ENCODE assay signal across 8 cellular contexts in genomic region chr17:50026901-50027638, GRCh38. TPM values are rescaled to one million over a fixed set of nuclear protein-coding genes. Genes with fewer than 3 reads are reported as not detected.
DNase-seq lines count a peak whose midpoint lies in the region; ATAC-seq and TF ChIP-seq lines count a peak whose summit lies in the region.

No MANE protein-coding gene starts in this region.

- BruUV-seq in Panc1 (replicated peaks; lab: Mats Ljungman, UMichigan), result TSS peak; percentile 99

- no peaks in the 10 kb centered on the region for H3K36me3 Mint-ChIP-seq in CD8-positive, alpha-beta memory T cell

- POLR2A ChIA-PET in CD8-positive, alpha-beta memory T cell (lab: Charles Lee), result no interaction called here
- POLR2A ChIA-PET in Panc1 (lab: Charles Lee), result interaction anchor here (0.5 to 1.3 kb wide), 2 partner anchors 29 to 61 kb away, joined by 4 read pairs; partner anchors contain the start of gene ITGA3

- no peaks in the 10 kb centered on the region for H3K9me2 ChIP-seq in neural cell (ENCODE audit: insufficient read depth, low read length)

- H3K79me2 ChIP-seq in neural cell (replicated peaks; ENCODE audit: insufficient read depth, low read length), result no peaks in the 10 kb centered on the region

- no peak overlapping the region for H3K9ac ChIP-seq in neural cell (ENCODE audit: low read length)

- H3K27me3 Mint-ChIP-seq in CD8-positive, alpha-beta memory T cell, result peaks cover 13 to 37% of the 10 kb centered on the region in 2 donors

- peak; percentile 64 for ATAC-seq in Panc1
- ATAC-seq in GM21423 (IDR thresholded peaks at IDR 0.05; ENCODE audit: unreplicated experiment), result no peak

- H3K36me3 ChIP-seq in CD8-positive, alpha-beta memory T cell (ENCODE audit: insufficient read depth, low read length), result no peaks in the 10 kb centered on the region
- no peaks in the 10 kb centered on the region for H3K36me3 ChIP-seq in Panc1 (ENCODE audit: control insufficient read depth, insufficient read depth, low read length)
- no peaks in the 10 kb centered on the region for H3K36me3 ChIP-seq in neural cell (ENCODE audit: insufficient read depth, low read length)

- H3F3A ChIP-seq in neural cell (ENCODE audit: insufficient read depth, low read length, poor library complexity, severe bottlenecking), result no peaks in the 10 kb centered on the region

- H2AFZ ChIP-seq in neural cell (ENCODE audit: low read depth, low read length), result no peak overlapping the region

- no peaks in the 10 kb centered on the region for H4K20me1 ChIP-seq in neural cell (ENCODE audit: insufficient read depth)

- peaks cover 8% of the 10 kb centered on the region for H3K4me1 ChIP-seq in CD8-positive, alpha-beta memory T cell (ENCODE audit: insufficient read depth, low read length)
- H3K4me1 ChIP-seq in Panc1 (ENCODE audit: control insufficient read depth, insufficient read depth, low read length), result peaks cover 34% of the 10 kb centered on the region

- intact Hi-C loops in Panc1 (cut with micrococcal nuclease; ENCODE audit: unreplicated experiment), result loop anchor here (1.0 kb wide), 1 partner anchor 60 kb away; no protein-coding TSS in a partner anchor

- no peak overlapping the region for H3K27ac ChIP-seq in CD8-positive, alpha-beta memory T cell (ENCODE audit: low read depth, low read length)
- H3K27ac ChIP-seq in Panc1 (ENCODE audit: low read length) (peak overlapping the region; percentile 91), neural cell (ENCODE audit: low read length) (no peak overlapping the region)

- peak; percentile 96 for TF ChIP-seq CTCF in Panc1 (IDR thresholded peaks at IDR 0.05)
- TF ChIP-seq CTCF in neural cell (IDR thresholded peaks at IDR 0.05; ENCODE audit: poor library complexity, severe bottlenecking), result peak; percentile 92

- DNase-seq in CD8-positive, alpha-beta memory T cell, result peak; percentile 61 to 81 (median 68)
- DNase-seq in HPDE6-E6E7 (ENCODE audit: extremely low spot score) (peak; percentile 92), Panc1 (ENCODE audit: low read depth, low spot score) (no peak), activated T-helper 1 cell treated with Interleukin-2 at 50 U/mL for 16 hours (ENCODE audit: low read depth) (peak; percentile 60), fibroblast of peridontal ligament (ENCODE audit: extremely low read depth) (peak; percentile 84)
- peak; percentile 67 for DNase-seq in stimulated activated naive CD4-positive, alpha-beta T cell treated with Interleukin-2 at 50 U/mL for 16 hours (lab: John Stamatoyannopoulos, UW)

- in situ Hi-C loops in Panc1 (cut with HindIII; ENCODE audit: low pct_unique_long_range_greater_than_20kb, low sequenced_read_pairs), result no loop called here

- no peak overlapping the region for H3K4me3 ChIP-seq in CD8-positive, alpha-beta memory T cell (ENCODE audit: low read length)
- H3K4me3 ChIP-seq in Panc1 (ENCODE audit: low read depth in 2 of 2, low read length in 2 of 2), result peak overlapping the region; percentile 33 to 56
- H3K4me3 ChIP-seq in neural cell (ENCODE audit: low read length), result no peak overlapping the region

- H3K27me3 ChIP-seq in CD8-positive, alpha-beta memory T cell (ENCODE audit: insufficient read depth, low read length, poor library complexity, severe bottlenecking), result peaks cover 10% of the 10 kb centered on the region
- H3K27me3 ChIP-seq in Panc1 (ENCODE audit: control insufficient read depth, insufficient read depth, low read length), result no peaks in the 10 kb centered on the region
- H3K27me3 ChIP-seq in neural cell (ENCODE audit: insufficient read depth, low read depth, low read length), result no peaks in the 10 kb centered on the region

- peak overlapping the region in 1 of 8 donors; percentile 50 for H3K27ac Mint-ChIP-seq in CD8-positive, alpha-beta memory T cell

- peaks cover 11% of the 10 kb centered on the region for H3K9me3 ChIP-seq in CD8-positive, alpha-beta memory T cell (ENCODE audit: low read length)
- peaks cover 3% of the 10 kb centered on the region; the same call in 1 of the 2 replicates for H3K9me3 ChIP-seq in Panc1 (ENCODE audit: control insufficient read depth, insufficient read depth, low read depth, low read length)
- H3K9me3 ChIP-seq in neural cell (ENCODE audit: low read length), result no peaks in the 10 kb centered on the region

- CTCF ChIA-PET in CD8-positive, alpha-beta memory T cell (lab: Charles Lee), result interaction anchor here (0.7 to 9.0 kb wide), 9 partner anchors 13 to 82 kb away, joined by 3 to 88 read pairs (median 4); partner anchors contain the start of gene PDK2
- CTCF ChIA-PET in Panc1 (lab: Charles Lee), result interaction anchor here (0.9 to 3.6 kb wide), 2 partner anchors 26 to 30 kb away, joined by 3 to 15 read pairs; partner anchors contain the start of gene ITGA3

- no peak for TF ChIP-seq EP300 in neural cell (conservative IDR thresholded peaks at IDR 0.05; ENCODE audit: poor library complexity, severe bottlenecking)

- no peaks in the 10 kb centered on the region for H3K9me3 Mint-ChIP-seq in CD8-positive, alpha-beta memory T cell

- H3K4me3 Mint-ChIP-seq in CD8-positive, alpha-beta memory T cell, result peak overlapping the region in 3 of 7 donors; percentile 23 to 51 (median 44)

- H3K4me2 ChIP-seq in neural cell (ENCODE audit: low read length), result no peak overlapping the region

- H3K4me1 Mint-ChIP-seq in CD8-positive, alpha-beta memory T cell, result peaks cover 8 to 14% (median 10%) of the 10 kb centered on the region in 3 donors

- TF ChIP-seq RAD21 in neural cell (conservative IDR thresholded peaks at IDR 0.05), result peak; percentile 76

TF ChIP-seq in neural cell, 6 proteins besides CTCF, POLR2A, EP300 and RAD21:
- peak; percentile 87 for TF ChIP-seq SMC3 (conservative IDR thresholded peaks at IDR 0.05; ENCODE audit: poor library complexity)
- TF ChIP-seq EZH2 (IDR thresholded peaks at IDR 0.05; ENCODE audit: borderline replicate concordance, insufficient read depth, low read length, poor library complexity, severe bottlenecking), result no peak

RNA-seq across cellular contexts. Expression of gene ITGA3, which starts 28.8 kb away (rescaled TPM):
- total RNA-seq in CD8-positive, alpha-beta memory T cell, result 10 to 100 TPM; 11.8 to 12.5 TPM
- 2.7 TPM for polyA plus RNA-seq in CD8-positive, alpha-beta memory T cell
- total RNA-seq in Panc1 (2021; ENCODE audit: unreplicated experiment), result 439 TPM
- polyA plus RNA-seq in Panc1 (2012; ENCODE audit: insufficient read length), result 291 TPM
- 33.0 and 37.2 TPM in 2 replicates for polyA plus RNA-seq in neural cell
- 38.1 and 53.8 TPM in 2 replicates for polyA minus RNA-seq in neural cell

RNA-seq across cellular contexts. Expression of gene DLX3, which starts 32.0 kb away (rescaled TPM):
- under 1 TPM in 1 of 2 experiments, not detected in 1; 0.15 TPM for total RNA-seq in CD8-positive, alpha-beta memory T cell
- not detected for polyA plus RNA-seq in CD8-positive, alpha-beta memory T cell
- total RNA-seq in Panc1 (2021; ENCODE audit: unreplicated experiment), result 2.9 TPM
- 1.9 TPM for polyA plus RNA-seq in Panc1 (2012; ENCODE audit: insufficient read length)
- not detected in 2 replicates for polyA plus RNA-seq in neural cell
- not detected in 2 replicates for polyA minus RNA-seq in neural cell

RNA-seq across cellular contexts. Expression of gene DLX4, which starts 58.1 kb away (rescaled TPM):
- under 1 TPM; 0.58 to 0.88 TPM for total RNA-seq in CD8-positive, alpha-beta memory T cell
- polyA plus RNA-seq in CD8-positive, alpha-beta memory T cell, result not detected
- total RNA-seq in Panc1 (2021; ENCODE audit: unreplicated experiment), result 11.2 TPM
- polyA plus RNA-seq in Panc1 (2012; ENCODE audit: insufficient read length), result 10.6 TPM
- not detected in 2 replicates for polyA plus RNA-seq in neural cell
- polyA minus RNA-seq in neural cell, result not detected in 2 replicates

Comparison
In these comparisons a context has a peak if more than half of its experiments do, and no peak if none do; other contexts are left out.
1. H3K4me3 ChIP-seq: peak in Panc1 (2 of 2); none in CD8-positive, alpha-beta memory T cell (single experiment) and neural cell (single experiment).
2. RNA of gene ITGA3, which starts 28.8 kb away (total RNA-seq): 439 TPM in Panc1 (single experiment); 11.8 to 12.5 TPM in CD8-positive, alpha-beta memory T cell; every median in the first group is over 10 times any median in the second.